In genomic region chr16:18346993-18347392, GRCh38 we compare ENCODE assay signal across 3 cellular contexts. TPM values are rescaled to one million over a fixed set of nuclear protein-coding genes. Genes with fewer than 3 reads are reported as not detected.
"Had no signal": no experiment of that assay in that cellular context is flagged by ENCODE, and none has a peak within 500 bp of the region (broad histone marks: within the 10 kb centered on the region; RNA-seq: fewer than 3 reads in every experiment).

No MANE protein-coding gene starts in this region.

RNA-seq across cellular contexts. Expression of gene NPIPA8, which starts 10.5 kb away (rescaled TPM):
- total RNA-seq: dermis microvascular lymphatic vessel endothelial cell, glomerular endothelial cell, lung microvascular endothelial cell had no signal
